ENCODE assay signal across 8 cellular contexts in the genomic region with DNA sequence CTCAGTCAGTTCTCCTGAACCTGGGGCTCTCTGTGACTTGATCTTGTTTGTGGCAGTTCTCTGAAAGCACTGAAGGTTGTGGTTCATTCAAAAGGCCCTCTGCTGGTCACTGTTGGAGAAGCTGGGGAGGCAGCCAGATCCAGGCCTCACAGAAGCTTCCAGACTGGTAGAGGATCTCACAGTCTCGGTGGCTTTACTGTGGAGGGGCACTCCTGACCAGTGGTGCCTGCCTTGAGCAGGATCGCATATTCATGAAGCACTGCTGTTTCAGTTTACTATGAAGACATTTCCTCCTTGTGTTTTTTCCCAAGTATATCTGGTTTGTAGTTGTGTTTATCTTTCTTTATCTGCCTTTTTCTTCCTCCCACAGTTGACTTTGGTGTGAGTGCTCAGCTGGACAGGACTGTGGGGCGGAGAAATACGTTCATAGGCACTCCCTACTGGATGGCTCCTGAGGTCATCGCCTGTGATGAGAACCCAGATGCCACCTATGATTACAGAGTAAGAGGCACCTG.
DNase-seq lines count a peak whose midpoint lies in the region; ATAC-seq and TF ChIP-seq lines count a peak whose summit lies in the region.

No MANE protein-coding gene starts in this region.

- intact Hi-C loops in CD8-positive, alpha-beta T cell (cut with DNase I, micrococcal nuclease) = loop anchor here (1.0 to 5.0 kb wide), 8 partner anchors 9 to 819 kb away; no protein-coding TSS in a partner anchor

- H3K4me3 Mint-ChIP-seq in CD8-positive, alpha-beta T cell = no peak overlapping the region

- H3K4me3 ChIP-seq in CD8-positive, alpha-beta T cell (ENCODE audit: low read depth, low read length) = no peak overlapping the region
- no peak overlapping the region for H3K4me3 ChIP-seq in HL-60 (replicated peaks; ENCODE audit: insufficient read depth, low read length)
- no peak overlapping the region for H3K4me3 ChIP-seq in SJCRH30
- no peak overlapping the region for H3K4me3 ChIP-seq in osteoblast (ENCODE audit: insufficient read depth, low read length)
- no peak overlapping the region for H3K4me3 ChIP-seq in tibial nerve

- CTCF ChIA-PET in CD8-positive, alpha-beta T cell (lab: Charles Lee) = interaction anchor here (0.7 to 11.7 kb wide), 30 partner anchors 8 to 530 kb away, joined by 3 to 138 read pairs (median 4); a partner anchor contains a TSS

- DNase-seq in CD8-positive, alpha-beta T cell = peak; percentile 30 to 75 (median 59)
- DNase-seq in HL-60 (ENCODE audit: low read depth in 1 of 2, low spot score in 1 of 2) (peak in 1 of 2 experiments; percentile 69), SJCRH30 (peak; percentile 56 to 83), germinal center (ENCODE audit: low spot score) (peak; percentile 60), osteoblast (ENCODE audit: insufficient read length, low spot score, missing footprints) (no peak), tibial nerve (ENCODE audit: low spot score in 2 of 2) (peak; percentile 65 to 91)
- peak; percentile 84 for DNase-seq in activated effector memory CD4-positive, alpha-beta T cell treated with anti-CD3 and anti-CD28 coated beads, Interleukin-2, amount 50 U/mL, for 16 hours

- H3K27me3 Mint-ChIP-seq in CD8-positive, alpha-beta T cell (ENCODE audit: low read depth) = no peaks in the 10 kb centered on the region

- TF ChIP-seq EP300 in tibial nerve (IDR thresholded peaks at IDR 0.05) = peak in 1 of 2 donors; percentile 51

- peaks cover 12% of the 10 kb centered on the region for H4K20me1 ChIP-seq in osteoblast (ENCODE audit: insufficient read depth, low read length)

- peaks cover 47% of the 10 kb centered on the region for H3K4me1 ChIP-seq in CD8-positive, alpha-beta T cell (ENCODE audit: insufficient read depth, low read length)
- H3K4me1 ChIP-seq in SJCRH30 (peaks cover 14% of the 10 kb centered on the region), osteoblast (ENCODE audit: insufficient read depth, low read length) (peaks cover 51% of the 10 kb centered on the region), tibial nerve (peaks cover 0 to 57% (median 17%) of the 10 kb centered on the region in 4 donors)

- peaks cover 74% of the 10 kb centered on the region for H3K79me2 ChIP-seq in osteoblast (ENCODE audit: insufficient read depth, low read length)

- peaks cover 71% of the 10 kb centered on the region for H3K36me3 Mint-ChIP-seq in CD8-positive, alpha-beta T cell

- no peaks in the 10 kb centered on the region for H3K9me3 ChIP-seq in CD8-positive, alpha-beta T cell (ENCODE audit: low read length)
- H3K9me3 ChIP-seq in SJCRH30 (replicated peaks) = no peaks in the 10 kb centered on the region
- no peaks in the 10 kb centered on the region for H3K9me3 ChIP-seq in osteoblast (ENCODE audit: low read depth, low read length)
- H3K9me3 ChIP-seq in tibial nerve = no peaks in the 10 kb centered on the region

- H3K9me3 Mint-ChIP-seq in CD8-positive, alpha-beta T cell = no peaks in the 10 kb centered on the region

- H2AFZ ChIP-seq in osteoblast (ENCODE audit: low read length) = no peak overlapping the region

- POLR2A ChIA-PET in CD8-positive, alpha-beta T cell (lab: Charles Lee) = interaction anchor here (0.6 to 0.9 kb wide), 3 partner anchors 412 to 535 kb away, joined by 3 read pairs; no protein-coding TSS in a partner anchor

- no peaks in the 10 kb centered on the region for H3K27me3 ChIP-seq in CD8-positive, alpha-beta T cell (ENCODE audit: insufficient read depth, low read length)
- H3K27me3 ChIP-seq in HL-60 (ENCODE audit: insufficient read depth, poor library complexity, severe bottlenecking) = no peaks in the 10 kb centered on the region
- H3K27me3 ChIP-seq in SJCRH30 = no peaks in the 10 kb centered on the region
- H3K27me3 ChIP-seq in osteoblast (ENCODE audit: insufficient read depth, low read length) = no peaks in the 10 kb centered on the region
- H3K27me3 ChIP-seq in tibial nerve = no peaks in the 10 kb centered on the region

- peak; percentile 67 for ATAC-seq in CD8-positive, alpha-beta T cell
- peak; percentile 90 for ATAC-seq in GM19351 (IDR thresholded peaks at IDR 0.05; ENCODE audit: unreplicated experiment)

- no peak overlapping the region for H3K4me2 ChIP-seq in osteoblast (ENCODE audit: insufficient read depth, low read length)

- H3K36me3 ChIP-seq in CD8-positive, alpha-beta T cell (ENCODE audit: insufficient read depth, low read length) = peaks cover 36% of the 10 kb centered on the region
- H3K36me3 ChIP-seq in SJCRH30 = peaks cover 64% of the 10 kb centered on the region
- H3K36me3 ChIP-seq in osteoblast (ENCODE audit: insufficient read depth, low read length) = peaks cover 61% of the 10 kb centered on the region
- peaks cover 0 to 36% (median 2%) of the 10 kb centered on the region in 3 donors for H3K36me3 ChIP-seq in tibial nerve

- no peak overlapping the region for H3K27ac ChIP-seq in CD8-positive, alpha-beta T cell (ENCODE audit: low read depth, low read length)
- H3K27ac ChIP-seq in HL-60 (replicated peaks) (no peak overlapping the region), SJCRH30 (no peak overlapping the region), osteoblast (ENCODE audit: low read depth, low read length) (peak overlapping the region; percentile 95), tibial nerve (peak overlapping the region; percentile 9 to 74 (median 56))

- H3K4me1 Mint-ChIP-seq in CD8-positive, alpha-beta T cell (ENCODE audit: low read depth) = peaks cover 52% of the 10 kb centered on the region

- peak; percentile 42 for TF ChIP-seq CTCF in CD8-positive, alpha-beta T cell (IDR thresholded peaks at IDR 0.05)
- TF ChIP-seq CTCF in HL-60 (IDR thresholded peaks at IDR 0.05; ENCODE audit: insufficient read depth, low read length) = peak; percentile 46
- TF ChIP-seq CTCF in osteoblast (IDR thresholded peaks at IDR 0.05; ENCODE audit: extremely low read depth, low read depth, low read length) = peak; percentile 87
- peak; percentile 60 to 82 (median 75) for TF ChIP-seq CTCF in tibial nerve (IDR thresholded peaks at IDR 0.05)

- TF ChIP-seq POLR2A in tibial nerve (IDR thresholded peaks at IDR 0.05) = no peak

- H3K27ac Mint-ChIP-seq in CD8-positive, alpha-beta T cell = peak overlapping the region; percentile 5

- 50 to 64% methylated on average over 5 of the region's 5 CpGs for WGBS in tibial nerve, 2 donors

Comparison
In these comparisons a context has a peak if more than half of its experiments do, and no peak if none do; other contexts are left out.
1. H3K27ac ChIP-seq: peak in osteoblast (single experiment) and tibial nerve (4 of 4); none in CD8-positive, alpha-beta T cell (single experiment), HL-60 (single experiment) and SJCRH30 (single experiment).
2. Peak in every context shown above with its lines, with median percentiles within 50 percentile points of each other: CTCF ChIP-seq.